ENCODE assay signal across 1 cellular context in the genomic region with DNA sequence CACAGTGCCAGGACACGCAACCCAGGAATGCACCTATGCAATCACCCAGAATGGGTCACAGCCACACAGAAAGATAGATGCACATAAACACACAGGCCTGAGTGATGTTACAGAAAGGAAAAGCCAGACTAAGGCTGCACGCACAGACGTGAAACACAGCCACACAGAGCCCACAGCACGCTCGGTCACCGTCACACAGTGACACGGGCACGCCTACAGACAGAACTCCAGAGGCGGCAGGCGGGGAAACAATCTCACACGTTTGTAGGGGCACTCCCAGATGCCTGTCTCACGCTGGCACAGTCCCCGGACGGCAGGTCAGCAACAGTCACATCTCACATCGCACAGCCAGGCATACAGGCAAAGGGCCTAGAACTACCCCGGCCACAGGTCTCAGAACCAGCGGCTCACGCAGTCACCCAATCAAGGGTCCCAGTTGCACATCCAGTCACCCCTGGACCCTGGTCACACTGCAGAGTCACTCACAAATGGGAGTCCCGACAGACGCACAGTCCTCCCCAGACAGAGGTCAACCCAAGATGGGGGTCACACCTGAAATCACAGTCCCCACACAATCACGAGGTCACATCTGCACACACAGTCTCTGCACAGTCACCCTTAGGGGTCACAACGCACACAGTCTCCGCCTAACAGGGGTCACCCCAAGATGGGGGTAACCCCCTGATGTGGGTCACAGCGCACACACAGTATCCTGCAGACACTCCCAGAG.
TF ChIP-seq lines count a peak whose summit lies in the region.

No MANE protein-coding gene starts in this region.

TF ChIP-seq in HepG2, 621 proteins besides CTCF, POLR2A, EP300 and RAD21 (continued from another document and continues in another):
- TF ChIP-seq, protein P1, sequence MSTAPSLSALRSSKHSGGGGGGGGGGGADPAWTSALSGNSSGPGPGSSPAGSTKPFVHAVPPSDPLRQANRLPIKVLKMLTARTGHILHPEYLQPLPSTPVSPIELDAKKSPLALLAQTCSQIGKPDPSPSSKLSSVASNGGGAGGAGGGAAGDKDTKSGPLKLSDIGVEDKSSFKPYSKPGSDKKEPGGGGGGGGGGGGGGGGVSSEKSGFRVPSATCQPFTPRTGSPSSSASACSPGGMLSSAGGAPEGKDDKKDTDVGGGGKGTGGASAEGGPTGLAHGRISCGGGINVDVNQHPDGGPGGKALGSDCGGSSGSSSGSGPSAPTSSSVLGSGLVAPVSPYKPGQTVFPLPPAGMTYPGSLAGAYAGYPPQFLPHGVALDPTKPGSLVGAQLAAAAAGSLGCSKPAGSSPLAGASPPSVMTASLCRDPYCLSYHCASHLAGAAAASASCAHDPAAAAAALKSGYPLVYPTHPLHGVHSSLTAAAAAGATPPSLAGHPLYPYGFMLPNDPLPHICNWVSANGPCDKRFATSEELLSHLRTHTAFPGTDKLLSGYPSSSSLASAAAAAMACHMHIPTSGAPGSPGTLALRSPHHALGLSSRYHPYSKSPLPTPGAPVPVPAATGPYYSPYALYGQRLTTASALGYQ (CRISPR knock-in tag; IDR thresholded peaks at IDR 0.05) = no peak
- TF ChIP-seq, protein P2, sequence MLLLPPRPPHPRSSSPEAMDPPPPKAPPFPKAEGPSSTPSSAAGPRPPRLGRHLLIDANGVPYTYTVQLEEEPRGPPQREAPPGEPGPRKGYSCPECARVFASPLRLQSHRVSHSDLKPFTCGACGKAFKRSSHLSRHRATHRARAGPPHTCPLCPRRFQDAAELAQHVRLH (CRISPR knock-in tag; IDR thresholded peaks at IDR 0.05; ENCODE audit: borderline replicate concordance, low read depth) = no peak
- TF ChIP-seq CCDC6 (CRISPR knock-in tag; IDR thresholded peaks at IDR 0.05) (peak; percentile 18; the same call in 1 of the 2 replicates), AKAP8 (CRISPR knock-in tag; IDR thresholded peaks at IDR 0.05) (no peak), ZBTB1 (CRISPR knock-in tag; IDR thresholded peaks at IDR 0.05; ENCODE audit: borderline replicate concordance) (no peak), E2F5 (CRISPR knock-in tag; conservative IDR thresholded peaks at IDR 0.05) (no peak), ZNF589 (CRISPR knock-in tag; conservative IDR thresholded peaks at IDR 0.05) (0 out of 2 replicates have a peak, but pooled peaks have one; percentile 7), ZNF547 (CRISPR knock-in tag; IDR thresholded peaks at IDR 0.05) (no peak), ZNF260 (CRISPR knock-in tag; IDR thresholded peaks at IDR 0.05; ENCODE audit: borderline replicate concordance, low read depth) (no peak), ZNF83 (CRISPR knock-in tag; IDR thresholded peaks at IDR 0.05; ENCODE audit: borderline replicate concordance) (0 out of 2 replicates have a peak, but pooled peaks have one; percentile 28), ZMAT3 (CRISPR knock-in tag; conservative IDR thresholded peaks at IDR 0.05) (no peak), ZNF788 (CRISPR knock-in tag; IDR thresholded peaks at IDR 0.05; ENCODE audit: borderline replicate concordance) (peak; percentile 42; the same call in 1 of the 2 replicates), ZNF235 (CRISPR knock-in tag; IDR thresholded peaks at IDR 0.05; ENCODE audit: borderline replicate concordance) (no peak; the same call in 1 of the 2 replicates), ZBTB7A (CRISPR knock-in tag; IDR thresholded peaks at IDR 0.05) (peak; percentile 37; the same call in 1 of the 2 replicates), ZFY (CRISPR knock-in tag; IDR thresholded peaks at IDR 0.05) (peak; percentile 24; the same call in 1 of the 2 replicates), CHCHD3 (CRISPR knock-in tag; IDR thresholded peaks at IDR 0.05) (no peak), ZNF761 (CRISPR knock-in tag; conservative IDR thresholded peaks at IDR 0.05) (no peak), SOX6 (IDR thresholded peaks at IDR 0.05) (no peak), SOX6 (CRISPR knock-in tag; IDR thresholded peaks at IDR 0.05) (peak; percentile 34; the same call in 1 of the 2 replicates), RARG (CRISPR knock-in tag; IDR thresholded peaks at IDR 0.05; ENCODE audit: low read depth) (no peak), ZNF33B (CRISPR knock-in tag; IDR thresholded peaks at IDR 0.05) (no peak), KMT2B (CRISPR knock-in tag; IDR thresholded peaks at IDR 0.05) (no peak), TMF1 (CRISPR knock-in tag; IDR thresholded peaks at IDR 0.05; ENCODE audit: low read depth) (no peak), ZNF501 (CRISPR knock-in tag; IDR thresholded peaks at IDR 0.05) (peak; percentile 50; the same call in 1 of the 2 replicates), UBTF (CRISPR knock-in tag; IDR thresholded peaks at IDR 0.05) (peak; percentile 37; the same call in 1 of the 2 replicates), KDM5A (IDR thresholded peaks at IDR 0.05; ENCODE audit: borderline replicate concordance, low read length) (no peak), MIXL1 (CRISPR knock-in tag; IDR thresholded peaks at IDR 0.05) (no peak), PITX1 (CRISPR knock-in tag; IDR thresholded peaks at IDR 0.05) (no peak), ZNF101 (CRISPR knock-in tag; IDR thresholded peaks at IDR 0.05; ENCODE audit: borderline replicate concordance, low read depth) (no peak), ZNF841 (CRISPR knock-in tag; IDR thresholded peaks at IDR 0.05; ENCODE audit: borderline replicate concordance) (peak; percentile 22; the same call in 1 of the 2 replicates), THYN1 (CRISPR knock-in tag; IDR thresholded peaks at IDR 0.05; ENCODE audit: borderline replicate concordance, low read depth) (no peak), BRD4 (CRISPR knock-in tag; IDR thresholded peaks at IDR 0.05) (no peak), ZNF572 (CRISPR knock-in tag; IDR thresholded peaks at IDR 0.05) (no peak), SMARCE1 (IDR thresholded peaks at IDR 0.05; ENCODE audit: borderline replicate concordance) (no peak), MIER3 (CRISPR knock-in tag; IDR thresholded peaks at IDR 0.05; ENCODE audit: borderline replicate concordance) (no peak)
- TF ChIP-seq, protein P3, sequence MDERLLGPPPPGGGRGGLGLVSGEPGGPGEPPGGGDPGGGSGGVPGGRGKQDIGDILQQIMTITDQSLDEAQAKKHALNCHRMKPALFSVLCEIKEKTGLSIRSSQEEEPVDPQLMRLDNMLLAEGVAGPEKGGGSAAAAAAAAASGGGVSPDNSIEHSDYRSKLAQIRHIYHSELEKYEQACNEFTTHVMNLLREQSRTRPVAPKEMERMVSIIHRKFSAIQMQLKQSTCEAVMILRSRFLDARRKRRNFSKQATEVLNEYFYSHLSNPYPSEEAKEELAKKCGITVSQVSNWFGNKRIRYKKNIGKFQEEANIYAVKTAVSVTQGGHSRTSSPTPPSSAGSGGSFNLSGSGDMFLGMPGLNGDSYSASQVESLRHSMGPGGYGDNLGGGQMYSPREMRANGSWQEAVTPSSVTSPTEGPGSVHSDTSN (CRISPR knock-in tag; IDR thresholded peaks at IDR 0.05) = no peak
- TF ChIP-seq, protein P4, sequence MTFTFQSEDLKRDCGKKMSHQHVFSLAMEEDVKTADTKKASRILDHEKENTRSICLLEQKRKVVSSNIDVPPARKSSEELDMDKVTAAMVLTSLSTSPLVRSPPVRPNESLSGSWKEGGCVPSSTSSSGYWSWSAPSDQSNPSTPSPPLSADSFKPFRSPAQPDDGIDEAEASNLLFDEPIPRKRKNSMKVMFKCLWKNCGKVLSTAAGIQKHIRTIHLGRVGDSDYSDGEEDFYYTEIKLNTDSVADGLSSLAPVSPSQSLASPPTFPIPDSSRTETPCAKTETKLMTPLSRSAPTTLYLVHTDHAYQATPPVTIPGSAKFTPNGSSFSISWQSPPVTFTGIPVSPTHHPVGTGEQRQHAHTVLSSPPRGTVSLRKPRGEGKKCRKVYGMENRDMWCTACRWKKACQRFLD (CRISPR knock-in tag; IDR thresholded peaks at IDR 0.05; ENCODE audit: borderline replicate concordance) = no peak
- TF ChIP-seq, protein P5, sequence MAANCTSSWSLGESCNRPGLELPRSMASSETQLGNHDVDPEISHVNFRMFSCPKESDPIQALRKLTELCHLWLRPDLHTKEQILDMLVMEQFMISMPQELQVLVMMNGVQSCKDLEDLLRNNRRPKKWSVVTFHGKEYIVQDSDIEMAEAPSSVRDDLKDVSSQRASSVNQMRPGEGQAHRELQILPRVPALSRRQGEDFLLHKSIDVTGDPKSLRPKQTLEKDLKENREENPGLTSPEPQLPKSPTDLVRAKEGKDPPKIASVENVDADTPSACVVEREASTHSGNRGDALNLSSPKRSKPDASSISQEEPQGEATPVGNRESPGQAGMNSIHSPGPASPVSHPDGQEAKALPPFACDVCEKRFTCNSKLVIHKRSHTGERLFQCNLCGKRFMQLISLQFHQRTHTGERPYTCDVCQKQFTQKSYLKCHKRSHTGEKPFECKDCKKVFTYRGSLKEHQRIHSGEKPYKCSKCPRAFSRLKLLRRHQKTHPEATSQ (CRISPR knock-in tag; IDR thresholded peaks at IDR 0.05; ENCODE audit: borderline replicate concordance) = no peak
- TF ChIP-seq, protein P6, sequence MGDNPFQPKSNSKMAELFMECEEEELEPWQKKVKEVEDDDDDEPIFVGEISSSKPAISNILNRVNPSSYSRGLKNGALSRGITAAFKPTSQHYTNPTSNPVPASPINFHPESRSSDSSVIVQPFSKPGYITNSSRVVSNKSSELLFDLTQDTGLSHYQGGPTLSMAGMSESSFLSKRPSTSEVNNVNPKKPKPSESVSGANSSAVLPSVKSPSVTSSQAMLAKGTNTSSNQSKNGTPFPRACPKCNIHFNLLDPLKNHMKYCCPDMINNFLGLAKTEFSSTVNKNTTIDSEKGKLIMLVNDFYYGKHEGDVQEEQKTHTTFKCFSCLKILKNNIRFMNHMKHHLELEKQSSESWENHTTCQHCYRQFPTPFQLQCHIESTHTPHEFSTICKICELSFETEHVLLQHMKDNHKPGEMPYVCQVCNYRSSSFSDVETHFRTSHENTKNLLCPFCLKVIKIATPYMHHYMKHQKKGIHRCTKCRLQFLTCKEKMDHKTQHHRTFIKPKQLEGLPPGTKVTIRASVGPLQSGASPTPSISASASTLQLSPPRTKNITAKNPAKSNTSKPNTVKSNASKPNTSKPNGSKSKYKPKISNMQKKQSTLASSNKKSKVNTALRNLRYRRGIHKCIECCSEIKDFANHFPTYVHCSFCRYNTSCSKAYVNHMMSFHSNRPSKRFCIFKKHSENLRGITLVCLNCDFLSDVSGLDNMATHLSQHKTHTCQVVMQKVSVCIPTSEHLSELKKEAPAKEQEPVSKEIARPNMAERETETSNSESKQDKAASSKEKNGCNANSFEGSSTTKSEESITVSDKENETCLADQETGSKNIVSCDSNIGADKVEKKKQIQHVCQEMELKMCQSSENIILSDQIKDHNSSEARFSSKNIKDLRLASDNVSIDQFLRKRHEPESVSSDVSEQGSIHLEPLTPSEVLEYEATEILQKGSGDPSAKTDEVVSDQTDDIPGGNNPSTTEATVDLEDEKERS (CRISPR knock-in tag; IDR thresholded peaks at IDR 0.05) = no peak
- TF ChIP-seq, protein P7, sequence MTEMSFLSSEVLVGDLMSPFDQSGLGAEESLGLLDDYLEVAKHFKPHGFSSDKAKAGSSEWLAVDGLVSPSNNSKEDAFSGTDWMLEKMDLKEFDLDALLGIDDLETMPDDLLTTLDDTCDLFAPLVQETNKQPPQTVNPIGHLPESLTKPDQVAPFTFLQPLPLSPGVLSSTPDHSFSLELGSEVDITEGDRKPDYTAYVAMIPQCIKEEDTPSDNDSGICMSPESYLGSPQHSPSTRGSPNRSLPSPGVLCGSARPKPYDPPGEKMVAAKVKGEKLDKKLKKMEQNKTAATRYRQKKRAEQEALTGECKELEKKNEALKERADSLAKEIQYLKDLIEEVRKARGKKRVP (CRISPR knock-in tag; IDR thresholded peaks at IDR 0.05) = 0 out of 4 replicates have a peak, but pooled peaks of 1 of the 2 experiments have one; percentile 18
- TF ChIP-seq, protein P8, sequence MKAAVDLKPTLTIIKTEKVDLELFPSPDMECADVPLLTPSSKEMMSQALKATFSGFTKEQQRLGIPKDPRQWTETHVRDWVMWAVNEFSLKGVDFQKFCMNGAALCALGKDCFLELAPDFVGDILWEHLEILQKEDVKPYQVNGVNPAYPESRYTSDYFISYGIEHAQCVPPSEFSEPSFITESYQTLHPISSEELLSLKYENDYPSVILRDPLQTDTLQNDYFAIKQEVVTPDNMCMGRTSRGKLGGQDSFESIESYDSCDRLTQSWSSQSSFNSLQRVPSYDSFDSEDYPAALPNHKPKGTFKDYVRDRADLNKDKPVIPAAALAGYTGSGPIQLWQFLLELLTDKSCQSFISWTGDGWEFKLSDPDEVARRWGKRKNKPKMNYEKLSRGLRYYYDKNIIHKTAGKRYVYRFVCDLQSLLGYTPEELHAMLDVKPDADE (CRISPR knock-in tag; IDR thresholded peaks at IDR 0.05) = no peak
- TF ChIP-seq, protein P9, sequence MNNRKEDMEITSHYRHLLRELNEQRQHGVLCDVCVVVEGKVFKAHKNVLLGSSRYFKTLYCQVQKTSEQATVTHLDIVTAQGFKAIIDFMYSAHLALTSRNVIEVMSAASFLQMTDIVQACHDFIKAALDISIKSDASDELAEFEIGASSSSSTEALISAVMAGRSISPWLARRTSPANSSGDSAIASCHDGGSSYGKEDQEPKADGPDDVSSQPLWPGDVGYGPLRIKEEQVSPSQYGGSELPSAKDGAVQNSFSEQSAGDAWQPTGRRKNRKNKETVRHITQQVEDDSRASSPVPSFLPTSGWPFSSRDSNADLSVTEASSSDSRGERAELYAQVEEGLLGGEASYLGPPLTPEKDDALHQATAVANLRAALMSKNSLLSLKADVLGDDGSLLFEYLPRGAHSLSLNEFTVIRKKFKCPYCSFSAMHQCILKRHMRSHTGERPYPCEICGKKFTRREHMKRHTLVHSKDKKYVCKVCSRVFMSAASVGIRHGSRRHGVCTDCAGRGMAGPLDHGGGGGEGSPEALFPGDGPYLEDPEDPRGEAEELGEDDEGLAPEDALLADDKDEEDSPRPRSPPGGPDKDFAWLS (CRISPR knock-in tag; IDR thresholded peaks at IDR 0.05; ENCODE audit: borderline replicate concordance) = no peak
